ENCODE assay signal across 9 cellular contexts in the genomic region with DNA sequence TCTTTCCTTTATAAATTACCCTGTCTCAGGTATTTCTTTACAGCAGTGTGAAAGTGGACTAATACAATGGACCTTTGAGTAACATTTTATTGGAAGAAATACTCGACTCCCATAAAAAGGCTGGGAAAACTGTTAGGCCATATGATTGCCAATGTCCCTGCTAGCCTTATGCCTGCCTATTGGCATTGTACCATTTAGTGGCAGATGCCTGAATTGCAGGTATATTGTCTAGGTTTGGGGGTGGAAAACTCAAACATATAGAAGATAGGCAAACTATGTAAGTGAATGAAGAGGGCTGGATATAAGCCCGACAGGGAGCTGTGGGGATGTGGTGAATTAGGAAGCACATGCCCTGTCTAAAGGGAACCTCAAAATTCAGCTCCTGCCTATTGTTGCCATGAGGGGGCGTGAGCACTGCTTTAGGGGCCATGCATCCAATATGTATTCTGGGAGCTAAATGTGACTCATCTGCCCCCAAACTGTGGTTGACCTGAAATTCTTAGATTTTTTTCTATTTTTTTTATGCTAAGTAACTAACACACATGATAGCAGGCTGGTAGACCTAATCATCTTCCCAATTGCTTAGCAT.
DNase-seq lines count a peak whose midpoint lies in the region; ATAC-seq and TF ChIP-seq lines count a peak whose summit lies in the region.
"Had no signal": no experiment of that assay in that cellular context is flagged by ENCODE, and none has a peak within 500 bp of the region (broad histone marks: within the 10 kb centered on the region; RNA-seq: fewer than 3 reads in every experiment).

No MANE protein-coding gene starts in this region.

- CTCF ChIA-PET in A673 (lab: Charles Lee) = interaction anchor here (0.5 to 1.2 kb wide), 10 partner anchors 96 to 542 kb away, joined by 3 to 11 read pairs (median 4); partner anchors contain the start of gene CRYGS

- peak; percentile 73 for DNase-seq in A673 (ENCODE audit: low spot score)
- peak; percentile 30 for DNase-seq in GM10266 (ENCODE audit: extremely low spot score)
- DNase-seq in NT2/D1 (ENCODE audit: low read depth, low spot score) = peak; percentile 38
- DNase-seq in epithelial cell of proximal tubule (ENCODE audit: low read depth) = no peak
- DNase-seq in NCI-H2196 treated with DMSO at 0.1 percent for 48 hours (lab: John Stamatoyannopoulos, UW; ENCODE audit: unreplicated experiment) = no peak
- DNase-seq in DMS153 treated with DMSO at 0.1 percent for 48 hours (lab: John Stamatoyannopoulos, UW; ENCODE audit: unreplicated experiment) = no peak

- TF ChIP-seq CTCF in A673 (conservative IDR thresholded peaks at IDR 0.05; ENCODE audit: low read depth, low read length) = peak; percentile 61
- peak; percentile 48 for TF ChIP-seq CTCF in GM10266 (IDR thresholded peaks at IDR 0.05; ENCODE audit: control insufficient read depth, insufficient read depth, low read depth, missing control alignments)
- peak; percentile 45 for TF ChIP-seq CTCF in epithelial cell of proximal tubule (conservative IDR thresholded peaks at IDR 0.05; ENCODE audit: low read depth, low read length)

- H3K36me3 ChIP-seq in A673 (ENCODE audit: insufficient read depth, low read length, poor library complexity, severe bottlenecking) = no peaks in the 10 kb centered on the region
- H3K36me3 ChIP-seq in NT2/D1 (ENCODE audit: insufficient read depth, insufficient read length, low read length) = no peaks in the 10 kb centered on the region

- intact Hi-C loops in A673 (cut with micrococcal nuclease; ENCODE audit: unreplicated experiment) = loop anchor here (5.0 kb wide), 1 partner anchor 104 kb away; the partner anchor contains the start of gene ETV5

- no peak overlapping the region for H3K27ac ChIP-seq in A673 (ENCODE audit: low read depth, low read length, poor library complexity, severe bottlenecking)

- H3K9me3 ChIP-seq in A673 (ENCODE audit: low read depth, low read length, poor library complexity, severe bottlenecking) (no peaks in the 10 kb centered on the region), NT2/D1 (ENCODE audit: insufficient read depth, low read length) (no peaks in the 10 kb centered on the region)

- no peaks in the 10 kb centered on the region for H3K27me3 ChIP-seq in A673 (replicated peaks; ENCODE audit: insufficient read depth, low read depth, low read length, poor library complexity)
- H3K27me3 ChIP-seq in NT2/D1 (ENCODE audit: insufficient read depth, insufficient read length) = no peaks in the 10 kb centered on the region

- BruUV-seq in A673 (replicated peaks; lab: Mats Ljungman, UMichigan) = no TSS peak

- H3K9ac ChIP-seq in NT2/D1 (ENCODE audit: insufficient read length, low read depth) = no peak overlapping the region

- H3K4me3 ChIP-seq in A673 (ENCODE audit: low read depth, low read length, poor library complexity, severe bottlenecking) = no peak overlapping the region
- H3K4me3 ChIP-seq in NT2/D1 (ENCODE audit: insufficient read length, low read depth) = no peak overlapping the region
- H3K4me3 ChIP-seq in epithelial cell of proximal tubule (ENCODE audit: low read depth, low read length) = no peak overlapping the region
- H3K4me3 ChIP-seq: lung had no signal

- H3K4me1 ChIP-seq in A673 (ENCODE audit: insufficient read depth, low read length, poor library complexity, severe bottlenecking) (no peaks in the 10 kb centered on the region), NT2/D1 (ENCODE audit: insufficient read depth, insufficient read length) (no peaks in the 10 kb centered on the region)

- ATAC-seq in HG03097 (IDR thresholded peaks at IDR 0.05; ENCODE audit: low FRiP score, unreplicated experiment) = no peak
- ATAC-seq in HG03378 (IDR thresholded peaks at IDR 0.05; ENCODE audit: unreplicated experiment) = no peak

- POLR2A ChIA-PET in A673 (lab: Charles Lee; ENCODE audit: low non-redundant PET) = no interaction called here

Comparison
In these comparisons a context has a peak if more than half of its experiments do, and no peak if none do; other contexts are left out.
1. DNase-seq: peak in A673 (single experiment), GM10266 (single experiment) and NT2/D1 (single experiment); none in epithelial cell of proximal tubule (single experiment), NCI-H2196 treated with DMSO at 0.1 percent for 48 hours (single experiment) and DMS153 treated with DMSO at 0.1 percent for 48 hours (single experiment).
2. Peak in every context shown above with its lines, with median percentiles within 50 percentile points of each other: CTCF ChIP-seq.